ENCODE assay signal across 7 cellular contexts in genomic region chrX:41180194-41180902, GRCh38.
DNase-seq lines count a peak whose midpoint lies in the region; ATAC-seq, FAIRE-seq and TF ChIP-seq lines count a peak whose summit lies in the region.

No MANE protein-coding gene starts in this region.

- POLR2A ChIA-PET in GM10248 (lab: Yijun Ruan, JAX) (interaction anchor here (0.5 to 0.9 kb wide), 3 partner anchors 82 to 309 kb away, joined by 3 read pairs; no protein-coding TSS in a partner anchor), MCF 10A (lab: Yijun Ruan, JAX) (interaction anchor here (0.7 to 1.7 kb wide), 5 partner anchors 12 to 74 kb away, joined by 3 to 6 read pairs (median 4); no protein-coding TSS in a partner anchor)

- CTCF ChIA-PET in GM10248 (lab: Yijun Ruan, JAX): interaction anchor here (0.7 to 3.4 kb wide), 34 partner anchors 8 to 637 kb away, joined by 3 to 45 read pairs (median 4); no protein-coding TSS in a partner anchor
- CTCF ChIA-PET in MCF 10A (lab: Yijun Ruan, JAX): interaction anchor here (0.6 to 5.0 kb wide), 48 partner anchors 7 to 1786 kb away, joined by 3 to 98 read pairs (median 4); no protein-coding TSS in a partner anchor

- H3K9me3 Mint-ChIP-seq in MCF 10A (ENCODE audit: unreplicated experiment): no peaks in the 10 kb centered on the region

- peak; percentile 45 for DNase-seq in GM10248 (ENCODE audit: extremely low spot score)
- peak; percentile 50 for DNase-seq in H4 (ENCODE audit: low spot score)
- DNase-seq in NCI-H1092 (lab: John Stamatoyannopoulos, UW): peak; percentile 1
- DNase-seq in MCF 10A (ENCODE audit: unreplicated experiment): peak; percentile 66
- DNase-seq in left colon: peak in 1 of 2 donors; percentile 54
- DNase-seq in stimulated activated CD4-positive, alpha-beta T cell treated with anti-CD3 and anti-CD28 coated beads, TNF-alpha, amount 100 ng/mL, for 4 hours (ENCODE audit: low read depth in 3 of 3): peak; percentile 3 to 12 (median 5)

- TF ChIP-seq CTCF in GM10248 (IDR thresholded peaks at IDR 0.05; ENCODE audit: control extremely low read depth, extremely low read depth, low read depth, missing control alignments): peak; percentile 52
- peak; percentile 61 for TF ChIP-seq CTCF in MCF 10A (IDR thresholded peaks at IDR 0.05; ENCODE audit: unreplicated experiment)

- no peaks in the 10 kb centered on the region for H3K27me3 Mint-ChIP-seq in MCF 10A (ENCODE audit: insufficient read depth, unreplicated experiment)

- ATAC-seq in left colon: peak; percentile 72

- intact Hi-C loops in MCF 10A (cut with micrococcal nuclease) (loop anchor here (1.0 kb wide), 2 partner anchors 73 to 529 kb away; no protein-coding TSS in a partner anchor), left colon (cut with DNase I, micrococcal nuclease) (no loop called here)

- no TSS peak for BruUV-seq in MCF 10A (replicated peaks; lab: Mats Ljungman, UMichigan)

- H3K27ac Mint-ChIP-seq in MCF 10A (ENCODE audit: low read depth, unreplicated experiment): no peak overlapping the region

- peaks cover 30% of the 10 kb centered on the region for H3K36me3 Mint-ChIP-seq in MCF 10A (ENCODE audit: insufficient read depth, unreplicated experiment)

- no peaks in the 10 kb centered on the region for H3K4me1 Mint-ChIP-seq in MCF 10A (ENCODE audit: insufficient read depth, unreplicated experiment)

- peak; percentile 93 for FAIRE-seq in TTC549 (lab: Jason Lieb, UNC)

- H3K4me3 Mint-ChIP-seq in MCF 10A (ENCODE audit: unreplicated experiment): no peak overlapping the region
